ENCODE assay signal across 1 cellular context in the genomic region with DNA sequence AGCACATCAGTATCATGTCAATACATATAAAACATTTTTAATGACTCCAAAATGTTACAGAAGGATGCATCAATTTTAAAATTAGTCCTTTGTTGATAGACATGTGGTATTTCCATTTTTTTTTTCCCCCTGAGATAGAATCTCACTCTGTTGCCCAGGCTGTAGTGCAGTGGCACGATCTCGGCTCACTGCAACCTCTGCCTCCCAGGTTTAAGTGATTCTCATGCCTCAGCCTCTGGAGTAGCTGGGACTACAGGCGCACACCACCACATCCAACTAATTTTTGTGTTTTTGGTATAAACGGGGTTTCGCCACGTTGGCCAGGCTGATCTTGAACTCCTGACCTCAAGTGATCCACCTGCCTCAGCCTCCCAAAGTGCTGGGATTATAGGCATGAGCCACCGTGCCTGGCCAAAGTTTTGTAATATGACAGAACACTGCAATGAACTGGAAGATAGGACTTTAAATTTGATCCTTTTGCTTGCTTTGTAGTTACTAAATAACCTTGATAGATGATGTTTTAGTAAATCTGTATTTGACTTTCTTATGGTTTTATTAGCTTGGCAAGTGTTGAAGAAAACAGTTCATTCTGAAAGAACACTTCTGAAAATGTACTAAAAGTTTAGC.
TF ChIP-seq lines count a peak whose summit lies in the region.

No MANE protein-coding gene starts in this region.

TF ChIP-seq in HepG2, 621 proteins besides CTCF, POLR2A, EP300 and RAD21:
- TF ChIP-seq ZNF121 (CRISPR knock-in tag; IDR thresholded peaks at IDR 0.05): peak; percentile 14; the same call in 1 of the 2 replicates
